9 cellular contexts compared by ENCODE assay signal in genomic region chrX:25144043-25144940, GRCh38.
DNase-seq lines count a peak whose midpoint lies in the region; ATAC-seq, FAIRE-seq and TF ChIP-seq lines count a peak whose summit lies in the region.
"Had no signal": no experiment of that assay in that cellular context is flagged by ENCODE, and none has a peak within 500 bp of the region (broad histone marks: within the 10 kb centered on the region; RNA-seq: fewer than 3 reads in every experiment).

No MANE protein-coding gene starts in this region.

- H3K27me3 Mint-ChIP-seq in central memory CD8-positive, alpha-beta T cell: peaks cover 25% of the 10 kb centered on the region

- no peak overlapping the region for H3K4me3 Mint-ChIP-seq in central memory CD8-positive, alpha-beta T cell
- H3K4me3 Mint-ChIP-seq: dendritic cell treated with granulocyte-macrophage colony-stimulating factor and Interleukin-4, amounts not matched to agents 40 ng/mL and 50 ng/mL, for 4 days had no signal

- no peak for FAIRE-seq in RCC 7860 (lab: Jason Lieb, UNC)

- no peak for ATAC-seq in central memory CD8-positive, alpha-beta T cell (replicated peaks; ENCODE audit: extremely low read depth, poor library complexity, severe bottlenecking)
- ATAC-seq in left colon: peak; percentile 52
- no peak for ATAC-seq in GM21367 (IDR thresholded peaks at IDR 0.05; ENCODE audit: unreplicated experiment)

- intact Hi-C loops in left colon (cut with DNase I, micrococcal nuclease): loop anchor here in 1 of 2 donors (5.0 to 10.0 kb wide), 2 partner anchors 307 to 389 kb away; no protein-coding TSS in a partner anchor

- H3K4me1 Mint-ChIP-seq in central memory CD8-positive, alpha-beta T cell: no peaks in the 10 kb centered on the region

- no peaks in the 10 kb centered on the region for H3K36me3 Mint-ChIP-seq in central memory CD8-positive, alpha-beta T cell (ENCODE audit: insufficient read depth)

- H3K9me3 Mint-ChIP-seq in central memory CD8-positive, alpha-beta T cell: no peaks in the 10 kb centered on the region
- H3K9me3 Mint-ChIP-seq: dendritic cell treated with granulocyte-macrophage colony-stimulating factor and Interleukin-4, amounts not matched to agents 40 ng/mL and 50 ng/mL, for 4 days had no signal

- DNase-seq in M059J (ENCODE audit: low read depth) (peak; percentile 41), T-helper 22 cell (ENCODE audit: low read depth) (peak; percentile 1), left colon (peak; percentile 29 to 76), RCC 7860 (ENCODE audit: low spot score) (no peak)
- peak; percentile 9 to 13 for DNase-seq in central memory CD8-positive, alpha-beta T cell (ENCODE audit: low spot score in 2 of 2)
- peak; percentile 0 for DNase-seq in stimulated activated CD4-positive, alpha-beta T cell treated with anti-CD3 and anti-CD28 coated beads, Interleukin-2, amount 100 ng/mL, for 4 hours (ENCODE audit: low read depth)

- peak; percentile 66 for TF ChIP-seq CTCF in GM12872 (IDR thresholded peaks at IDR 0.05; ENCODE audit: insufficient read depth, low read depth, low read length)

- no peak overlapping the region for H3K27ac Mint-ChIP-seq in central memory CD8-positive, alpha-beta T cell (ENCODE audit: low read depth)
- H3K27ac Mint-ChIP-seq: dendritic cell treated with granulocyte-macrophage colony-stimulating factor and Interleukin-4, amounts not matched to agents 40 ng/mL and 50 ng/mL, for 4 days had no signal
